ENCODE assay signal across 8 cellular contexts in genomic region chr4:17324431-17324830, GRCh38.
DNase-seq lines count a peak whose midpoint lies in the region; ATAC-seq and TF ChIP-seq lines count a peak whose summit lies in the region.

No MANE protein-coding gene starts in this region.

- H3K36me3 ChIP-seq in parathyroid adenoma (ENCODE audit: control insufficient read depth, insufficient read depth, low read length) = no peaks in the 10 kb centered on the region

- no peak overlapping the region for H3K9ac ChIP-seq in parathyroid adenoma

- no peaks in the 10 kb centered on the region for H3K27me3 ChIP-seq in parathyroid adenoma (ENCODE audit: control insufficient read depth, insufficient read depth, low read length)

- ATAC-seq in HG02973 (IDR thresholded peaks at IDR 0.05; ENCODE audit: unreplicated experiment) = no peak
- no peak for ATAC-seq in HG02852 (IDR thresholded peaks at IDR 0.05; ENCODE audit: unreplicated experiment)

- no peak overlapping the region for H3K4me2 ChIP-seq in parathyroid adenoma (ENCODE audit: low read length)

- no peaks in the 10 kb centered on the region for H3K79me2 ChIP-seq in parathyroid adenoma

- no peak overlapping the region for H2AFZ ChIP-seq in parathyroid adenoma

- no peak overlapping the region for H3K4me3 ChIP-seq in parathyroid adenoma (ENCODE audit: low read depth, low read length)

- peak; percentile 55 for DNase-seq in activated gamma-delta T cell treated with Interleukin-2 at 50 U/mL for 16 hours
- no peak for DNase-seq in activated gamma-delta T cell (lab: John Stamatoyannopoulos, UW)
- peak; percentile 14 for DNase-seq in NCI-H526 treated with DMSO at 0.1 percent for 48 hours (lab: John Stamatoyannopoulos, UW)
- DNase-seq in activated T-cell treated with anti-CD3 and anti-CD28 coated beads for 48 hours (ENCODE audit: low read depth) = peak; percentile 25
- peak; percentile 90 for DNase-seq in fibroblast of peridontal ligament (ENCODE audit: extremely low read depth)

- H3K9me3 ChIP-seq in parathyroid adenoma (ENCODE audit: control insufficient read depth, low read length) = no peaks in the 10 kb centered on the region

- TF ChIP-seq CTCF in parathyroid adenoma (IDR thresholded peaks at IDR 0.05) = peak; percentile 51

- H3K27ac ChIP-seq in parathyroid adenoma = no peak overlapping the region

- H3K4me1 ChIP-seq in parathyroid adenoma = no peaks in the 10 kb centered on the region
